Comparison of ENCODE assay signal across 26 cellular contexts in genomic region chrX:121221321-121221977, GRCh38.
"Had no signal": no experiment of that assay in that cellular context is flagged by ENCODE, and none has a peak within 500 bp of the region (broad histone marks: within the 10 kb centered on the region; RNA-seq: fewer than 3 reads in every experiment).

No MANE protein-coding gene starts in this region.

- H3K36me3 Mint-ChIP-seq: immature natural killer cell; naive thymus-derived CD8-positive, alpha-beta T cell; stimulated activated memory B cell treated with anti-CD40 and anti-IgM and Interleukin-4, amounts not matched to agents 10 μg/mL and 1 μg/mL and 100 μg/mL, for 72 hours had no signal

- H3K27me3 Mint-ChIP-seq: effector memory CD8-positive, alpha-beta T cell; naive thymus-derived CD8-positive, alpha-beta T cell; stimulated activated memory B cell treated with anti-CD40 and anti-IgM and Interleukin-4, amounts not matched to agents 10 μg/mL and 1 μg/mL and 100 μg/mL, for 72 hours had no signal

- H3K9me3 Mint-ChIP-seq: effector memory CD8-positive, alpha-beta T cell; immature natural killer cell had no signal

- H3K4me1 ChIP-seq: psoas muscle, spleen, tibial nerve, upper lobe of left lung had no signal

- DNase-seq: cerebellar nuclear complex; cortex of kidney; effector memory CD8-positive, alpha-beta T cell; hypothalamus; immature natural killer cell; mesendoderm; midbrain; naive thymus-derived CD8-positive, alpha-beta T cell; nephron progenitor cell; nucleus accumbens; ovary; posterior cingulate gyrus; psoas muscle; right cardiac atrium; spleen; stimulated activated CD4-positive, alpha-beta T cell treated with anti-CD3 and anti-CD28 coated beads, Interleukin-4, amount 100 ng/mL, for 4 hours; stimulated activated naive CD8-positive, alpha-beta T cell treated with anti-CD3 and anti-CD28 coated beads, Interleukin-15, Interleukin-2, amounts not matched to agents 100 U/mL and 50 U/mL, for 24 hours; upper lobe of left lung had no signal

- H3K4me3 Mint-ChIP-seq: effector memory CD8-positive, alpha-beta T cell; immature natural killer cell; naive thymus-derived CD8-positive, alpha-beta T cell; nephron progenitor cell; stimulated activated memory B cell treated with anti-CD40 and anti-IgM and Interleukin-4, amounts not matched to agents 10 μg/mL and 1 μg/mL and 100 μg/mL, for 72 hours had no signal

- H3K4me1 Mint-ChIP-seq: immature natural killer cell; naive thymus-derived CD8-positive, alpha-beta T cell; stimulated activated memory B cell treated with anti-CD40 and anti-IgM and Interleukin-4, amounts not matched to agents 10 μg/mL and 1 μg/mL and 100 μg/mL, for 72 hours had no signal

- H3K27ac ChIP-seq: ovary, psoas muscle, skin epidermis, spleen, thoracic aorta, tibial nerve, upper lobe of left lung had no signal

- FAIRE-seq: endometrium, frontal cortex, keratinocyte, urothelium cell line had no signal

- H3K27me3 ChIP-seq: ovary, spleen, tibial nerve, upper lobe of left lung had no signal

- H3K36me3 ChIP-seq: ovary, spleen, thoracic aorta, tibial nerve, upper lobe of left lung had no signal

- H3K9me3 ChIP-seq: ovary, psoas muscle, spleen, thoracic aorta, tibial nerve, upper lobe of left lung had no signal

- H3K27ac Mint-ChIP-seq: effector memory CD8-positive, alpha-beta T cell; immature natural killer cell; naive thymus-derived CD8-positive, alpha-beta T cell; nephron progenitor cell; stimulated activated memory B cell treated with anti-CD40 and anti-IgM and Interleukin-4, amounts not matched to agents 10 μg/mL and 1 μg/mL and 100 μg/mL, for 72 hours had no signal

- H3K4me3 ChIP-seq: ovary, psoas muscle, skin epidermis, spleen, thoracic aorta, tibial nerve, upper lobe of left lung had no signal
